In the genomic region with DNA sequence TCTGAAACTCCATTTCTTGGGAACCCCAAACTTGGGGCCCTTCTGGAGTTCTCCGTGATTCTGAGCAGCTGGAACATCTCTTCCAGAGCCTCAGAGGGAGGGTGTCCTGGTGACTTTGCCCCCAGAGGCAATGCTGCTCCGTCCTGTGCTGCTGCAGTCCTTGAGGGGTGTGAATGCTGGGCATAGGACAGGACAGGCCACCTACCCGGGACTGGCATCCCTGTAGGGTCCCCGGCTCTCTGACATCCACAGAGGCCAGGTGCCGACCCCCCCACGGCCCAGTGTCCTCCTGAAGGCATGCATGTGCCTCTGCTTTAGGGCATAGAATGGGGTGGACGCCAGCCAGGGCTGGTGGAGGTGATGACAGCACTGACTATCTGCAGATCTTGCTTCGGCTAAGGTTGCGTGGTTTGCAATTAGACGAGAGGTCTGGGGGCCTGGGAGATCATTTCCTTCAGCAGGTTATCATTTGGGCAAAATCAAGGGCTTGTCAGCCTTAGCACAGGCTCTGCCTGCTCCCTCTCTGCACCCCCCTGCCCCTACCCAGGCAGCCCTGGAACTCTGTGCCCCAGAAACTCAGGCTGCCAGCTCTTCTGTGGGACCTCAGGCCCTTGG, we compare ENCODE assay signal across 26 cellular contexts.
"Had no signal": no experiment of that assay in that cellular context is flagged by ENCODE, and none has a peak within 500 bp of the region (broad histone marks: within the 10 kb centered on the region; RNA-seq: fewer than 3 reads in every experiment).

No MANE protein-coding gene starts in this region.

- H3K9me3 ChIP-seq: mucosa of descending colon, sigmoid colon, testis had no signal

- H3K27me3 ChIP-seq: brain microvascular endothelial cell, testis had no signal

- H3K36me3 ChIP-seq: brain microvascular endothelial cell, gastroesophageal sphincter, heart left ventricle, lower lobe of right lung, sigmoid colon, WERI-Rb-1 had no signal

- H3K4me3 ChIP-seq: gastroesophageal sphincter, heart left ventricle, lower lobe of right lung, mucosa of descending colon, sigmoid colon, smooth muscle cell, testis had no signal

- H3K4me2 ChIP-seq: smooth muscle cell had no signal

- H3K4me1 ChIP-seq: gastroesophageal sphincter, heart left ventricle, lower lobe of right lung, sigmoid colon, testis had no signal

- ATAC-seq: activated CD8-positive, alpha-beta T cell treated with anti-CD3 and anti-CD28 coated beads, Interleukin-2, amount 10 ng/mL, durations not matched to agents 7 days and 5 days; activated naive CD4-positive, alpha-beta T cell treated with anti-CD3 and anti-CD28 coated beads, Interleukin-2, amount 50 U/mL, for 72 hours; activated T-helper 17 cell treated with anti-CD3 and anti-CD28 coated beads, Interleukin-2, amount 50 U/mL, for 72 hours; gastroesophageal sphincter; left colon; mucosa of descending colon; T-cell had no signal

- DNase-seq: activated CD4-positive, alpha-beta T cell treated with anti-CD3 and anti-CD28 coated beads, Interleukin-2, amount 10 ng/mL, durations not matched to agents 7 days and 5 days; activated CD4-positive, CD25-positive, alpha-beta regulatory T cell treated with anti-CD3 and anti-CD28 coated beads, Interleukin-2, amount 50 U/mL, for 72 hours; activated CD8-positive, alpha-beta memory T cell treated with anti-CD3 and anti-CD28 coated beads, Interleukin-2, amount 50 U/mL, for 4 hours; activated CD8-positive, alpha-beta T cell treated with anti-CD3 and anti-CD28 coated beads, Interleukin-2, amount 10 ng/mL, durations not matched to agents 7 days and 5 days; activated T-cell treated with anti-CD3 and anti-CD28 coated beads, Interleukin-2, amount 50 U/mL, for 24 hours; aorta; brain microvascular endothelial cell; central memory CD4-positive, alpha-beta T cell; effector memory CD4-positive, alpha-beta T cell; left colon; lower lobe of right lung; mesendoderm; mucosa of descending colon; sigmoid colon; stimulated activated CD4-positive, alpha-beta T cell treated with anti-CD3 and anti-CD28 coated beads, Interleukin-2, amount 100 ng/mL, for 48 hours; stimulated activated CD8-positive, alpha-beta memory T cell treated with anti-CD3 and anti-CD28 coated beads, Interleukin-4, amount 100 ng/mL, for 48 hours; stimulated activated naive CD4-positive, alpha-beta T cell; T-cell; testis; trophoblast cell; WERI-Rb-1 had no signal

- H3K27ac ChIP-seq: brain microvascular endothelial cell, gastroesophageal sphincter, heart left ventricle, lower lobe of right lung, sigmoid colon, testis, WERI-Rb-1 had no signal
